15 cellular contexts compared by ENCODE assay signal in genomic region chr2:131331000-131331399, GRCh38. TPM values are rescaled to one million over a fixed set of nuclear protein-coding genes. Genes with fewer than 3 reads are reported as not detected.
DNase-seq lines count a peak whose midpoint lies in the region; ATAC-seq and TF ChIP-seq lines count a peak whose summit lies in the region.
"Not testable (repeated sequence)": the region's sequence is repeated elsewhere in the genome, so short reads cannot be mapped to it uniquely, and the experiment has no call there.
"Had no signal": no experiment of that assay in that cellular context is flagged by ENCODE, and none has a peak within 500 bp of the region (broad histone marks: within the 10 kb centered on the region; RNA-seq: fewer than 3 reads in every experiment).

No MANE protein-coding gene starts in this region.

- not testable (repeated sequence) for H3K9me2 ChIP-seq in hepatocyte (replicated peaks; ENCODE audit: insufficient read depth)

- not testable (repeated sequence) for H3K36me3 Mint-ChIP-seq in activated CD8-positive, alpha-beta T cell treated with anti-CD3 and anti-CD28 coated beads, Interleukin-2, amount 10 ng/mL, durations not matched to agents 7 days and 5 days (ENCODE audit: low read depth); nephron progenitor cell (ENCODE audit: low read depth)

- not testable (repeated sequence) for H3K9me3 ChIP-seq in BE2C; HUES64 (ENCODE audit: insufficient read depth, low read depth, low read length); hepatocyte (ENCODE audit: low read depth)

- ATAC-seq in activated CD8-positive, alpha-beta T cell treated with anti-CD3 and anti-CD28 coated beads, Interleukin-2, amount 10 ng/mL, durations not matched to agents 7 days and 5 days, result not testable (repeated sequence)

- not testable (repeated sequence) for H3K9ac ChIP-seq in HUES64 (ENCODE audit: low read depth, low read length)

- not testable (repeated sequence) for H3K79me2 ChIP-seq in hepatocyte

- not testable (repeated sequence) for H3K4me3 Mint-ChIP-seq in activated CD8-positive, alpha-beta T cell treated with anti-CD3 and anti-CD28 coated beads, Interleukin-2, amount 10 ng/mL, durations not matched to agents 7 days and 5 days; nephron progenitor cell

- not testable (repeated sequence) for H3K27me3 ChIP-seq in BE2C, hepatocyte
- peaks cover 28% of the 10 kb centered on the region for H3K27me3 ChIP-seq in HUES64 (ENCODE audit: insufficient read depth, low read length)

- not testable (repeated sequence) for H3K4me3 ChIP-seq in BE2C (ENCODE audit: low read depth, low read length); hepatocyte
- H3K4me3 ChIP-seq in HUES64 (ENCODE audit: low read length), result peak overlapping the region; percentile 37

- H3K4me1 ChIP-seq in BE2C; HUES64 (ENCODE audit: insufficient read depth, low read length); hepatocyte (ENCODE audit: insufficient read depth): not testable (repeated sequence)

- H4K20me1 ChIP-seq in hepatocyte (ENCODE audit: insufficient read depth, poor library complexity, severe bottlenecking), result not testable (repeated sequence)

- peak; percentile 15 for DNase-seq in BE2C
- peak; percentile 21 to 46 for DNase-seq in NCI-H524 (lab: John Stamatoyannopoulos, UW)
- peak; percentile 26 for DNase-seq in activated CD8-positive, alpha-beta T cell treated with anti-CD3 and anti-CD28 coated beads, Interleukin-2, amount 10 ng/mL, durations not matched to agents 7 days and 5 days
- DNase-seq in ecto neural progenitor cell (ENCODE audit: low spot score), result peak; percentile 76
- DNase-seq in hepatocyte (ENCODE audit: low spot score), result peak; percentile 41
- DNase-seq in nephron progenitor cell, result peak; percentile 75
- peak; percentile 6 for DNase-seq in stimulated activated CD4-positive, alpha-beta T cell treated with anti-CD3 and anti-CD28 coated beads, Interleukin-4, amount 100 ng/mL, for 1 hour

- POLR2A ChIA-PET in activated CD8-positive, alpha-beta T cell treated with anti-CD3 and anti-CD28 coated beads, Interleukin-2, amount 10 ng/mL, durations not matched to agents 7 days and 5 days (lab: Charles Lee), result not testable (repeated sequence)

- CTCF ChIA-PET in activated CD8-positive, alpha-beta T cell treated with anti-CD3 and anti-CD28 coated beads, Interleukin-2, amount 10 ng/mL, durations not matched to agents 7 days and 5 days (lab: Charles Lee), result not testable (repeated sequence)

- TF ChIP-seq CTCF in BE2C (IDR thresholded peaks at IDR 0.05; ENCODE audit: low read depth, low read length); hepatocyte (IDR thresholded peaks at IDR 0.05; ENCODE audit: poor library complexity); nephron progenitor cell (IDR thresholded peaks at IDR 0.05): not testable (repeated sequence)

- H3K9me3 Mint-ChIP-seq in activated CD8-positive, alpha-beta T cell treated with anti-CD3 and anti-CD28 coated beads, Interleukin-2, amount 10 ng/mL, durations not matched to agents 7 days and 5 days (ENCODE audit: insufficient read depth); nephron progenitor cell: not testable (repeated sequence)

- H3K36me3 ChIP-seq in BE2C; HUES64 (ENCODE audit: insufficient read depth, low read length); hepatocyte (replicated peaks; ENCODE audit: insufficient read depth, low read depth): not testable (repeated sequence)

- H2AFZ ChIP-seq in hepatocyte, result not testable (repeated sequence)

- not testable (repeated sequence) for H3K27ac ChIP-seq in HUES64 (ENCODE audit: low read depth, low read length); hepatocyte

- H3K27me3 Mint-ChIP-seq in activated CD8-positive, alpha-beta T cell treated with anti-CD3 and anti-CD28 coated beads, Interleukin-2, amount 10 ng/mL, durations not matched to agents 7 days and 5 days (ENCODE audit: low read depth), result peaks cover 30% of the 10 kb centered on the region
- peaks cover 68% of the 10 kb centered on the region for H3K27me3 Mint-ChIP-seq in nephron progenitor cell (ENCODE audit: low read depth, poor library complexity)

- 2% methylated on average over 38 of the region's 43 CpGs for WGBS in HUES64
- WGBS in hepatocyte (ENCODE audit: low lambda C conversion rate, missing lambda C conversion rate), result 2% methylated on average over 20 of the region's 43 CpGs

- H3K27ac Mint-ChIP-seq in activated CD8-positive, alpha-beta T cell treated with anti-CD3 and anti-CD28 coated beads, Interleukin-2, amount 10 ng/mL, durations not matched to agents 7 days and 5 days; nephron progenitor cell: not testable (repeated sequence)

- peak overlapping the region; percentile 69 for H3K4me2 ChIP-seq in hepatocyte

- not testable (repeated sequence) for H3K4me1 Mint-ChIP-seq in activated CD8-positive, alpha-beta T cell treated with anti-CD3 and anti-CD28 coated beads, Interleukin-2, amount 10 ng/mL, durations not matched to agents 7 days and 5 days (ENCODE audit: low read depth); nephron progenitor cell

RNA-seq across cellular contexts. Expression of gene RAB6D, which starts 33.0 kb away (rescaled TPM):
- 1.3 TPM for polyA plus RNA-seq in BE2C (2012; ENCODE audit: insufficient read depth, insufficient read length, low read depth)
- polyA plus RNA-seq in HUES64 (2013, experiment 1 of 2), result 0.10 TPM
- polyA plus RNA-seq in HUES64 (2013, experiment 2 of 2), result not detected
- total RNA-seq in activated CD8-positive, alpha-beta T cell treated with anti-CD3 and anti-CD28 coated beads, Interleukin-2, amount 10 ng/mL, durations not matched to agents 7 days and 5 days, result under 1 TPM in 1 of 2 experiments, not detected in 1; 0.08 TPM
- 3.0 and 3.5 TPM in 2 replicates for total RNA-seq in hepatocyte
- 1.3 and 1.5 TPM in 2 replicates for polyA plus RNA-seq in hepatocyte
- total RNA-seq: CD8-positive, alpha-beta memory T cell; gastroesophageal sphincter; GM23248; M059J; osteoblast; sciatic nerve; SK-MEL-5 had no signal

Comparison
In these comparisons a context has a peak if more than half of its experiments do, and no peak if none do; other contexts are left out.
1. DNase-seq: peak in every context shown above with its lines; median percentile 76 in ecto neural progenitor cell; 75 in nephron progenitor cell; 41 in hepatocyte; 34 in NCI-H524; 26 in activated CD8-positive, alpha-beta T cell treated with anti-CD3 and anti-CD28 coated beads, Interleukin-2, amount 10 ng/mL, durations not matched to agents 7 days and 5 days; 15 in BE2C; 6 in stimulated activated CD4-positive, alpha-beta T cell treated with anti-CD3 and anti-CD28 coated beads, Interleukin-4, amount 100 ng/mL, for 1 hour.